1 cellular context compared by ENCODE assay signal in the genomic region with DNA sequence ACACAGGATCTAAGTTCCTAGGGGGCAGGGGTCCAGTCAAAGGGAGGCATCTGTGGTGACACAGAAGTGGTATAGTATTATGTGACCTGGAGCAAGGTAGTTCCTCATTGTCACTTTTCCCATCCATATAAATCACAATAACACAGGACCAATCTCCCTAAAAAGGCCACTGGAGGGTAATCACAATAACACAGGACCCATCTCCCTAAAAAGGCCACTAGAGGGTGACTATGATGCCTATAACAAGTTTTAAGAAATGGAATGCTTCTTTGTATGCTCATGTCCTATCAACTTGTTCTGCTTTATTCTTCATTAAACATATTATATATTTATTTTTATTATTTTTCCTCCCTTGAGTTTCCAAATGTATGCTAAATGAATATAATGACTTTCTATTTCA.
TF ChIP-seq lines count a peak whose summit lies in the region.

No MANE protein-coding gene starts in this region.

TF ChIP-seq in SK-N-SH treated with all-trans-retinoic acid at 6 μM for 48 hours, 23 proteins besides CTCF, POLR2A, EP300 and RAD21 (continued from another document):
- TF ChIP-seq, protein P1, sequence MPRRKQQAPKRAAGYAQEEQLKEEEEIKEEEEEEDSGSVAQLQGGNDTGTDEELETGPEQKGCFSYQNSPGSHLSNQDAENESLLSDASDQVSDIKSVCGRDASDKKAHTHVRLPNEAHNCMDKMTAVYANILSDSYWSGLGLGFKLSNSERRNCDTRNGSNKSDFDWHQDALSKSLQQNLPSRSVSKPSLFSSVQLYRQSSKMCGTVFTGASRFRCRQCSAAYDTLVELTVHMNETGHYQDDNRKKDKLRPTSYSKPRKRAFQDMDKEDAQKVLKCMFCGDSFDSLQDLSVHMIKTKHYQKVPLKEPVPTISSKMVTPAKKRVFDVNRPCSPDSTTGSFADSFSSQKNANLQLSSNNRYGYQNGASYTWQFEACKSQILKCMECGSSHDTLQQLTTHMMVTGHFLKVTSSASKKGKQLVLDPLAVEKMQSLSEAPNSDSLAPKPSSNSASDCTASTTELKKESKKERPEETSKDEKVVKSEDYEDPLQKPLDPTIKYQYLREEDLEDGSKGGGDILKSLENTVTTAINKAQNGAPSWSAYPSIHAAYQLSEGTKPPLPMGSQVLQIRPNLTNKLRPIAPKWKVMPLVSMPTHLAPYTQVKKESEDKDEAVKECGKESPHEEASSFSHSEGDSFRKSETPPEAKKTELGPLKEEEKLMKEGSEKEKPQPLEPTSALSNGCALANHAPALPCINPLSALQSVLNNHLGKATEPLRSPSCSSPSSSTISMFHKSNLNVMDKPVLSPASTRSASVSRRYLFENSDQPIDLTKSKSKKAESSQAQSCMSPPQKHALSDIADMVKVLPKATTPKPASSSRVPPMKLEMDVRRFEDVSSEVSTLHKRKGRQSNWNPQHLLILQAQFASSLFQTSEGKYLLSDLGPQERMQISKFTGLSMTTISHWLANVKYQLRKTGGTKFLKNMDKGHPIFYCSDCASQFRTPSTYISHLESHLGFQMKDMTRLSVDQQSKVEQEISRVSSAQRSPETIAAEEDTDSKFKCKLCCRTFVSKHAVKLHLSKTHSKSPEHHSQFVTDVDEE (CRISPR knock-in tag; IDR thresholded peaks at IDR 0.05) = no peak
- TF ChIP-seq TCF4 (CRISPR knock-in tag; IDR thresholded peaks at IDR 0.05; ENCODE audit: borderline replicate concordance) (no peak), ESRRG (CRISPR knock-in tag; IDR thresholded peaks at IDR 0.05) (no peak), ARNTL (CRISPR knock-in tag; IDR thresholded peaks at IDR 0.05; ENCODE audit: borderline replicate concordance, low read depth) (no peak), PPARA (CRISPR knock-in tag; IDR thresholded peaks at IDR 0.05; ENCODE audit: borderline replicate concordance) (no peak)
